In genomic region chr20:52959125-52959524, GRCh38 we compare ENCODE assay signal across 1 cellular context.
TF ChIP-seq lines count a peak whose summit lies in the region.

No MANE protein-coding gene starts in this region.

TF ChIP-seq in GM12878, 131 proteins besides CTCF, POLR2A, EP300 and RAD21:
- peak; percentile 10; the same call in 1 of the 2 replicates for TF ChIP-seq SMC3 (IDR thresholded peaks at IDR 0.05; ENCODE audit: borderline replicate concordance, low read length)
- TF ChIP-seq PML (IDR thresholded peaks at IDR 0.05; ENCODE audit: low read length), result no peak
- TF ChIP-seq PAX5 (IDR thresholded peaks at IDR 0.05; ENCODE audit: borderline replicate concordance, low read depth, low read length), result no peak
- no peak for TF ChIP-seq EED (IDR thresholded peaks at IDR 0.05; ENCODE audit: low read depth)
- no peak for TF ChIP-seq ATF2 (IDR thresholded peaks at IDR 0.05; ENCODE audit: low read length)
- TF ChIP-seq CHD1 (IDR thresholded peaks at IDR 0.05; ENCODE audit: low read depth, low read length), result no peak
- TF ChIP-seq ZNF217 (IDR thresholded peaks at IDR 0.05), result no peak
- TF ChIP-seq ZBTB4 (CRISPR knock-in tag; IDR thresholded peaks at IDR 0.05), result no peak
- no peak for TF ChIP-seq BCL3 (IDR thresholded peaks at IDR 0.05; ENCODE audit: borderline replicate concordance, insufficient read depth, low read depth, low read length, poor library complexity, severe bottlenecking)
- TF ChIP-seq PKNOX1 (IDR thresholded peaks at IDR 0.05), result peak; percentile 65
- no peak for TF ChIP-seq MLLT1 (IDR thresholded peaks at IDR 0.05)
- no peak for TF ChIP-seq MEF2A (IDR thresholded peaks at IDR 0.05; ENCODE audit: insufficient read depth, low read depth, low read length)
- no peak for TF ChIP-seq RBBP5 (conservative IDR thresholded peaks at IDR 0.05)
